ENCODE assay signal across 16 cellular contexts in the genomic region with DNA sequence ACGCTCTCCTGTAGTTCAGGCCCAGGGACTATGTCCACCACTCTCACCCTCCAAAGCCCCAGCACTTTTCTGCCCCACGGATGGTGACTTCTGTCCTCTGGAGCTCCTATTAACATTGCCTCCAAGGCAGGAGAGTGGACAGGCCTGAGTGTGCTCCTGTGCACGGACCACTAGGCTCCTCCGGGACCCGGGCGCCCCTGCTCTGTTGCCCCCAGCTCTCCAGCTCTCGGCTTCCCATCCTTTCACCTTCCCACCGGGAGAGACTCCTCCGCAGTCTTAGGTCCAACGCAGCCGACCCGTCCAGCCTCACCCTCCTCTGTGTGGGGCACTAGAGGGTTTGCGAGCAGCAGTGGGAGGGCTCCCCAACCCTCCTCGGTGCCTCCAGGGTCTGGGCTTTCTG. TPM values are rescaled to one million over a fixed set of nuclear protein-coding genes. Genes with fewer than 3 reads are reported as not detected.
A peak's percentile ranks its signal among the peaks of the same experiment; 100 is the strongest.
DNase-seq lines count a peak whose midpoint lies in the region; ATAC-seq and TF ChIP-seq lines count a peak whose summit lies in the region.
"Had no signal": no experiment of that assay in that cellular context is flagged by ENCODE, and none has a peak within 500 bp of the region (broad histone marks: within the 10 kb centered on the region; RNA-seq: fewer than 3 reads in every experiment).

No MANE protein-coding gene starts in this region.

- H3K4me1 Mint-ChIP-seq in HFFc6 (ENCODE audit: low read depth), result peaks cover 36% of the 10 kb centered on the region
- H3K4me1 Mint-ChIP-seq in central memory CD8-positive, alpha-beta T cell, result peaks cover 5% of the 10 kb centered on the region
- H3K4me1 Mint-ChIP-seq: activated naive CD8-positive, alpha-beta T cell treated with anti-CD3 and anti-CD28 coated beads, Interleukin-2, amount 50 U/mL, for 24 hours had no signal

- H3K4ac ChIP-seq in mesenchymal stem cell (ENCODE audit: low read depth in 1 of 2, low read length in 2 of 2), result no peak overlapping the region

- H2BK15ac ChIP-seq in mesenchymal stem cell (ENCODE audit: low read depth, poor library complexity, severe bottlenecking), result no peak overlapping the region

- H3K36me3 ChIP-seq in mesenchymal stem cell (ENCODE audit: control insufficient read depth in 1 of 2, insufficient read depth in 2 of 2, low read depth in 1 of 2, low read length in 2 of 2) (peaks cover 86 to 90% of the 10 kb centered on the region in 2 experiments), stomach smooth muscle (ENCODE audit: control insufficient read depth in 2 of 2, insufficient read depth in 2 of 2, low read length in 2 of 2) (peaks cover 36 to 55% of the 10 kb centered on the region in 2 donors)

- H3K18ac ChIP-seq in mesenchymal stem cell (ENCODE audit: low read depth in 1 of 2, low read length in 2 of 2), result no peak overlapping the region

- no peak overlapping the region for H2BK12ac ChIP-seq in mesenchymal stem cell (ENCODE audit: low read length in 2 of 2)

- H3K36me3 Mint-ChIP-seq in HFFc6 (ENCODE audit: low read depth), result peaks cover 37% of the 10 kb centered on the region
- peaks cover 37% of the 10 kb centered on the region for H3K36me3 Mint-ChIP-seq in central memory CD8-positive, alpha-beta T cell (ENCODE audit: insufficient read depth)

- peaks cover 5% of the 10 kb centered on the region for H3K79me1 ChIP-seq in mesenchymal stem cell (replicated peaks; ENCODE audit: low read length, poor library complexity, severe bottlenecking)

- no peak overlapping the region for H3K14ac ChIP-seq in mesenchymal stem cell (ENCODE audit: low read length in 2 of 2)

- DNase-seq in HFFc6 (no peak), mesenchymal stem cell (no peak), AG08396 (ENCODE audit: low spot score) (no peak), HuH-7 (ENCODE audit: low spot score) (no peak), GM20000 (ENCODE audit: low spot score) (no peak), NOMO-1 (lab: John Stamatoyannopoulos, UW; ENCODE audit: unreplicated experiment in 2 of 2) (no peak)
- no peak for DNase-seq in central memory CD8-positive, alpha-beta T cell (ENCODE audit: low spot score in 2 of 2)
- DNase-seq: activated naive CD8-positive, alpha-beta T cell treated with anti-CD3 and anti-CD28 coated beads, Interleukin-2, amount 50 U/mL, for 24 hours; effector CD4-positive, alpha-beta T cell had no signal

- no peak for TF ChIP-seq CTCF in HFFc6 (IDR thresholded peaks at IDR 0.05)
- TF ChIP-seq CTCF in GM20000 (IDR thresholded peaks at IDR 0.05; ENCODE audit: extremely low read depth, missing control alignments), result no peak

- peak overlapping the region; percentile 16 for H2AK5ac ChIP-seq in mesenchymal stem cell (ENCODE audit: low read length, severe bottlenecking)

- H4K8ac ChIP-seq in mesenchymal stem cell (ENCODE audit: low read length), result no peak overlapping the region

- H2BK120ac ChIP-seq in mesenchymal stem cell (ENCODE audit: low read depth, low read length), result no peak overlapping the region

- no peak overlapping the region for H3K9ac ChIP-seq in mesenchymal stem cell (ENCODE audit: low read length)
- no peak overlapping the region for H3K9ac ChIP-seq in stomach smooth muscle (ENCODE audit: low read length in 2 of 2)
- H3K9ac ChIP-seq: BLaER1 treated with 17β-estradiol and CSF1 and Interleukin-3, amounts not matched to agents 10 nM and 100 nM had no signal

- peaks cover 11% of the 10 kb centered on the region; the same call in 1 of the 2 replicates for H3K9me3 Mint-ChIP-seq in HFFc6
- no peaks in the 10 kb centered on the region for H3K9me3 Mint-ChIP-seq in central memory CD8-positive, alpha-beta T cell
- H3K9me3 Mint-ChIP-seq: activated naive CD8-positive, alpha-beta T cell treated with anti-CD3 and anti-CD28 coated beads, Interleukin-2, amount 50 U/mL, for 24 hours had no signal

- H3K4me1 ChIP-seq in mesenchymal stem cell (ENCODE audit: control insufficient read depth, insufficient read depth, low read depth, low read length) (peaks cover 55% of the 10 kb centered on the region), stomach smooth muscle (ENCODE audit: control insufficient read depth, insufficient read depth, low read length) (peaks cover 76% of the 10 kb centered on the region)

- no peak overlapping the region for H2BK5ac ChIP-seq in mesenchymal stem cell (ENCODE audit: low read depth, low read length, poor library complexity, severe bottlenecking)

- no peak for ATAC-seq in central memory CD8-positive, alpha-beta T cell (replicated peaks; ENCODE audit: extremely low read depth, poor library complexity, severe bottlenecking)
- ATAC-seq: activated naive CD8-positive, alpha-beta T cell treated with anti-CD3 and anti-CD28 coated beads, Interleukin-2, amount 50 U/mL, for 24 hours had no signal

- H3K27ac ChIP-seq in mesenchymal stem cell (ENCODE audit: low read length, poor library complexity, severe bottlenecking) (no peak overlapping the region), stomach smooth muscle (ENCODE audit: low read length) (peak overlapping the region; percentile 84)
- H3K27ac ChIP-seq: BLaER1 treated with 17β-estradiol and CSF1 and Interleukin-3, amounts not matched to agents 10 nM and 100 nM; neutrophil; SK-N-MC had no signal

- H3K27ac Mint-ChIP-seq in HFFc6, result peak overlapping the region; percentile 67
- H3K27ac Mint-ChIP-seq in central memory CD8-positive, alpha-beta T cell (ENCODE audit: low read depth), result peak overlapping the region; percentile 88
- H3K27ac Mint-ChIP-seq: activated naive CD8-positive, alpha-beta T cell treated with anti-CD3 and anti-CD28 coated beads, Interleukin-2, amount 50 U/mL, for 24 hours had no signal

- WGBS in mesenchymal stem cell, result 92% methylated on average over 14 of the region's 14 CpGs

- H2AFZ ChIP-seq in mesenchymal stem cell (ENCODE audit: low read depth, low read length), result no peak overlapping the region

- H3K4me3 Mint-ChIP-seq in HFFc6, result peak overlapping the region; percentile 61; the same call in 1 of the 2 replicates
- H3K4me3 Mint-ChIP-seq in central memory CD8-positive, alpha-beta T cell, result no peak overlapping the region
- H3K4me3 Mint-ChIP-seq: activated naive CD8-positive, alpha-beta T cell treated with anti-CD3 and anti-CD28 coated beads, Interleukin-2, amount 50 U/mL, for 24 hours had no signal

- H3K23ac ChIP-seq in mesenchymal stem cell (ENCODE audit: low read length in 2 of 2), result no peak overlapping the region

- H3K4me3 ChIP-seq in mesenchymal stem cell (ENCODE audit: insufficient read depth in 1 of 2, low read depth in 1 of 2, low read length in 2 of 2), result no peak overlapping the region
- H3K4me3 ChIP-seq in stomach smooth muscle (ENCODE audit: low read length in 2 of 2), result no peak overlapping the region
- H3K4me3 ChIP-seq: BLaER1 treated with 17β-estradiol and CSF1 and Interleukin-3, amounts not matched to agents 10 nM and 100 nM; MG63; SK-N-MC had no signal

- H3K27me3 Mint-ChIP-seq in HFFc6 (ENCODE audit: insufficient read depth), result peaks cover 42% of the 10 kb centered on the region
- no peaks in the 10 kb centered on the region for H3K27me3 Mint-ChIP-seq in central memory CD8-positive, alpha-beta T cell
- H3K27me3 Mint-ChIP-seq: activated naive CD8-positive, alpha-beta T cell treated with anti-CD3 and anti-CD28 coated beads, Interleukin-2, amount 50 U/mL, for 24 hours had no signal

- H4K91ac ChIP-seq in mesenchymal stem cell (ENCODE audit: low read length), result no peak overlapping the region

- H3K27me3 ChIP-seq in mesenchymal stem cell (ENCODE audit: control insufficient read depth in 1 of 2, insufficient read depth in 1 of 2, low read length in 2 of 2) (no peaks in the 10 kb centered on the region), stomach smooth muscle (ENCODE audit: control insufficient read depth in 1 of 2, insufficient read depth in 2 of 2, low read length in 2 of 2) (no peaks in the 10 kb centered on the region)
- H3K27me3 ChIP-seq: BLaER1 treated with 17β-estradiol and CSF1 and Interleukin-3, amounts not matched to agents 10 nM and 100 nM; MG63; neutrophil had no signal

- H3K4me2 ChIP-seq in mesenchymal stem cell (ENCODE audit: low read length, poor library complexity, severe bottlenecking), result no peak overlapping the region
- H3K4me2 ChIP-seq: BLaER1 treated with 17β-estradiol and CSF1 and Interleukin-3, amounts not matched to agents 10 nM and 100 nM had no signal

- H3K9me3 ChIP-seq in mesenchymal stem cell (ENCODE audit: control insufficient read depth, low read length) (no peaks in the 10 kb centered on the region), stomach smooth muscle (ENCODE audit: control insufficient read depth in 2 of 2, low read length in 2 of 2) (no peaks in the 10 kb centered on the region)
- H3K9me3 ChIP-seq: BLaER1 treated with 17β-estradiol and CSF1 and Interleukin-3, amounts not matched to agents 10 nM and 100 nM; MG63; neutrophil had no signal

RNA-seq across cellular contexts. Expression of a gene that starts 30.4 kb away (rescaled TPM):
- under 1 TPM; 0.09 to 0.45 (median 0.19) TPM for total RNA-seq in HFFc6 (2021; fragmentation: NEBNext Ultra II Directional; extraction: Animal tissue kit (Norgen Biotek cat#: 25700))
- 1.6 TPM for polyA plus RNA-seq in mesenchymal stem cell (2013, experiment 1 of 2)
- polyA plus RNA-seq in mesenchymal stem cell (2013, experiment 2 of 2), result 1.5 TPM
- total RNA-seq: Daoy had no signal

RNA-seq across cellular contexts. Expression of a gene that starts 59.5 kb away (rescaled TPM):
- not detected for total RNA-seq in HFFc6 (2021; fragmentation: NEBNext Ultra II Directional; extraction: Animal tissue kit (Norgen Biotek cat#: 25700))
- polyA plus RNA-seq in mesenchymal stem cell (2013, experiment 1 of 2), result not detected
- polyA plus RNA-seq in mesenchymal stem cell (2013, experiment 2 of 2), result not detected
- total RNA-seq: Daoy, glomerular endothelial cell had no signal
